ENCODE assay signal across 1 cellular context in the genomic region with DNA sequence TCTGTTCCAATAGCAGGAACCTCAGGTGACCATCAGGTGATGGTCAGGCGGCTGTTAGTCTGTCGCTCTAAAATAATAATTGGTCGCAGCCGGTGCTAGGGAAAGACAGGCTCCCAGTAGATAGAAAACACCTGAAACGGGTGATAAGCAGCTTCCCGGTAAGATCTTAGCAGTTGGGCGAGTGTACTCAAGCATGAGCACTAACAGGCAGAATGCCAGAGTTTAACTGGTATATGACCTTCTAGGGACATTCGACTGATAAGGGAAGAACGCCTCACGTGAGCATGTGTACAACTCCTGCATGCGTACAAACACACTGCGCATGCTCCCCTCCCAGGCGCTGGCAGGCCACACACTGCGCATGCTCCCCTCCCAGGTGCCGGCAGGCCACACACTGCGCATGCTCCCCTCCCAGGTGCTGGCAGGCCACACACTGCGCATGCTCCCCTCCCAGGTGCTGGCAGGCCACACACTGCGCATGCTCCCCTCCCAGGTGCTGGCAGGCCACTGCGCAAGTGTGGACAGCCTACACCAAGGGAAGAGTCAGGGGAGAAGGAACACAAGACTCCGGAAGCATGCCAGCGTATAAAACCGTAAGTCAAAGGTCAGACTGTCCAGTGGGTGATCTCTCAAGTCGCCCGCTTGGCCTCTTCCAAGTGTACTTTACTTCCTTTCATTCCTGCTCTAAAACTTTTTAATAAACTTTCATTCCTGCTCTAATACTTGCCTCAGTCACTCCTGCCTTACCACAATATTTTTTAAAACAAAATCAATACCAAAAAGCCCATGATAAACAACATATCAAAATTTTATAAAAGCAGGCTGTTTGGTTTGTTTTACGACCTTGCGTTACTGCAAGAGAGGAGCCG.
A peak's percentile ranks its signal among the peaks of the same experiment; 100 is the strongest.
TF ChIP-seq lines count a peak whose summit lies in the region.

No MANE protein-coding gene starts in this region.

TF ChIP-seq in HepG2, 621 proteins besides CTCF, POLR2A, EP300 and RAD21 (continued from another document and continues in another):
- TF ChIP-seq, protein P1, sequence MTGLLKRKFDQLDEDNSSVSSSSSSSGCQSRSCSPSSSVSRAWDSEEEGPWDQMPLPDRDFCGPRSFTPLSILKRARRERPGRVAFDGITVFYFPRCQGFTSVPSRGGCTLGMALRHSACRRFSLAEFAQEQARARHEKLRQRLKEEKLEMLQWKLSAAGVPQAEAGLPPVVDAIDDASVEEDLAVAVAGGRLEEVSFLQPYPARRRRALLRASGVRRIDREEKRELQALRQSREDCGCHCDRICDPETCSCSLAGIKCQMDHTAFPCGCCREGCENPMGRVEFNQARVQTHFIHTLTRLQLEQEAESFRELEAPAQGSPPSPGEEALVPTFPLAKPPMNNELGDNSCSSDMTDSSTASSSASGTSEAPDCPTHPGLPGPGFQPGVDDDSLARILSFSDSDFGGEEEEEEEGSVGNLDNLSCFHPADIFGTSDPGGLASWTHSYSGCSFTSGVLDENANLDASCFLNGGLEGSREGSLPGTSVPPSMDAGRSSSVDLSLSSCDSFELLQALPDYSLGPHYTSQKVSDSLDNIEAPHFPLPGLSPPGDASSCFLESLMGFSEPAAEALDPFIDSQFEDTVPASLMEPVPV (CRISPR knock-in tag; IDR thresholded peaks at IDR 0.05): no peak
- TF ChIP-seq, protein P2, sequence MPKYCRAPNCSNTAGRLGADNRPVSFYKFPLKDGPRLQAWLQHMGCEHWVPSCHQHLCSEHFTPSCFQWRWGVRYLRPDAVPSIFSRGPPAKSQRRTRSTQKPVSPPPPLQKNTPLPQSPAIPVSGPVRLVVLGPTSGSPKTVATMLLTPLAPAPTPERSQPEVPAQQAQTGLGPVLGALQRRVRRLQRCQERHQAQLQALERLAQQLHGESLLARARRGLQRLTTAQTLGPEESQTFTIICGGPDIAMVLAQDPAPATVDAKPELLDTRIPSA (CRISPR knock-in tag; IDR thresholded peaks at IDR 0.05; ENCODE audit: borderline replicate concordance): no peak
- no peak for TF ChIP-seq HNRNPK (IDR thresholded peaks at IDR 0.05; ENCODE audit: low read depth, low read length, poor library complexity, severe bottlenecking)
- no peak for TF ChIP-seq HNRNPUL1 (IDR thresholded peaks at IDR 0.05; ENCODE audit: low read depth, low read length)
- no peak for TF ChIP-seq SP5 (CRISPR knock-in tag; IDR thresholded peaks at IDR 0.05; ENCODE audit: borderline replicate concordance, low read depth)
- TF ChIP-seq CBX2 (IDR thresholded peaks at IDR 0.05; ENCODE audit: low read depth, low read length): no peak
- TF ChIP-seq CBX2 (CRISPR knock-in tag; IDR thresholded peaks at IDR 0.05; ENCODE audit: low read depth): no peak
- TF ChIP-seq, protein P3, sequence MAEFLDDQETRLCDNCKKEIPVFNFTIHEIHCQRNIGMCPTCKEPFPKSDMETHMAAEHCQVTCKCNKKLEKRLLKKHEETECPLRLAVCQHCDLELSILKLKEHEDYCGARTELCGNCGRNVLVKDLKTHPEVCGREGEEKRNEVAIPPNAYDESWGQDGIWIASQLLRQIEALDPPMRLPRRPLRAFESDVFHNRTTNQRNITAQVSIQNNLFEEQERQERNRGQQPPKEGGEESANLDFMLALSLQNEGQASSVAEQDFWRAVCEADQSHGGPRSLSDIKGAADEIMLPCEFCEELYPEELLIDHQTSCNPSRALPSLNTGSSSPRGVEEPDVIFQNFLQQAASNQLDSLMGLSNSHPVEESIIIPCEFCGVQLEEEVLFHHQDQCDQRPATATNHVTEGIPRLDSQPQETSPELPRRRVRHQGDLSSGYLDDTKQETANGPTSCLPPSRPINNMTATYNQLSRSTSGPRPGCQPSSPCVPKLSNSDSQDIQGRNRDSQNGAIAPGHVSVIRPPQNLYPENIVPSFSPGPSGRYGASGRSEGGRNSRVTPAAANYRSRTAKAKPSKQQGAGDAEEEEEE (CRISPR knock-in tag; IDR thresholded peaks at IDR 0.05; ENCODE audit: borderline replicate concordance): no peak
- TF ChIP-seq HNRNPH1 (optimal IDR thresholded peaks at IDR 0.05; ENCODE audit: low read depth, low read length): no peak
- TF ChIP-seq MED8 (CRISPR knock-in tag; IDR thresholded peaks at IDR 0.05; ENCODE audit: insufficient replicate concordance): no peak
- TF ChIP-seq KLF11 (CRISPR knock-in tag; IDR thresholded peaks at IDR 0.05): no peak
- TF ChIP-seq, protein P4, sequence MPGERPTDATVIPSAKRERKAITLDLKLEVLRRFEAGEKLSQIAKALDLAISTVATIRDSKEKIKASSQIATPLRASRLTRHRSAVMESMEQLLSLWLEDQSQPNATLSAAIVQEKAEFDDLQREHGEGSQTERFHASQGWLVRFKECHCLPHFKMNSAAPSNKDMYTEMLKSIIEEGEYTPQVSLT (CRISPR knock-in tag; IDR thresholded peaks at IDR 0.05; ENCODE audit: borderline replicate concordance, low read depth): no peak
- TF ChIP-seq, protein P5, sequence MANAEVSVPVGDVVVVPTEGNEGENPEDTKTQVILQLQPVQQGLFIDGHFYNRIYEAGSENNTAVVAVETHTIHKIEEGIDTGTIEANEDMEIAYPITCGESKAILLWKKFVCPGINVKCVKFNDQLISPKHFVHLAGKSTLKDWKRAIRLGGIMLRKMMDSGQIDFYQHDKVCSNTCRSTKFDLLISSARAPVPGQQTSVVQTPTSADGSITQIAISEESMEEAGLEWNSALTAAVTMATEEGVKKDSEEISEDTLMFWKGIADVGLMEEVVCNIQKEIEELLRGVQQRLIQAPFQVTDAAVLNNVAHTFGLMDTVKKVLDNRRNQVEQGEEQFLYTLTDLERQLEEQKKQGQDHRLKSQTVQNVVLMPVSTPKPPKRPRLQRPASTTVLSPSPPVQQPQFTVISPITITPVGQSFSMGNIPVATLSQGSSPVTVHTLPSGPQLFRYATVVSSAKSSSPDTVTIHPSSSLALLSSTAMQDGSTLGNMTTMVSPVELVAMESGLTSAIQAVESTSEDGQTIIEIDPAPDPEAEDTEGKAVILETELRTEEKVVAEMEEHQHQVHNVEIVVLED (CRISPR knock-in tag; IDR thresholded peaks at IDR 0.05; ENCODE audit: borderline replicate concordance): peak; percentile 58; the same call in 1 of the 2 replicates
- peak; percentile 58; the same call in 1 of the 2 replicates for TF ChIP-seq KLF9 (CRISPR knock-in tag; IDR thresholded peaks at IDR 0.05; ENCODE audit: low read depth)
- TF ChIP-seq GATA4 (IDR thresholded peaks at IDR 0.05; ENCODE audit: borderline replicate concordance, low read depth): no peak
- TF ChIP-seq MAFK (conservative IDR thresholded peaks at IDR 0.05 in 1 of 2, IDR thresholded peaks at IDR 0.05 in 1 of 2; ENCODE audit: low read length in 2 of 2): no peak
- no peak for TF ChIP-seq SP4 (CRISPR knock-in tag; IDR thresholded peaks at IDR 0.05)
- 0 out of 2 replicates have a peak, but pooled peaks have one; percentile 12 for TF ChIP-seq KMT2A (CRISPR knock-in tag; IDR thresholded peaks at IDR 0.05)
- TF ChIP-seq, protein P6, sequence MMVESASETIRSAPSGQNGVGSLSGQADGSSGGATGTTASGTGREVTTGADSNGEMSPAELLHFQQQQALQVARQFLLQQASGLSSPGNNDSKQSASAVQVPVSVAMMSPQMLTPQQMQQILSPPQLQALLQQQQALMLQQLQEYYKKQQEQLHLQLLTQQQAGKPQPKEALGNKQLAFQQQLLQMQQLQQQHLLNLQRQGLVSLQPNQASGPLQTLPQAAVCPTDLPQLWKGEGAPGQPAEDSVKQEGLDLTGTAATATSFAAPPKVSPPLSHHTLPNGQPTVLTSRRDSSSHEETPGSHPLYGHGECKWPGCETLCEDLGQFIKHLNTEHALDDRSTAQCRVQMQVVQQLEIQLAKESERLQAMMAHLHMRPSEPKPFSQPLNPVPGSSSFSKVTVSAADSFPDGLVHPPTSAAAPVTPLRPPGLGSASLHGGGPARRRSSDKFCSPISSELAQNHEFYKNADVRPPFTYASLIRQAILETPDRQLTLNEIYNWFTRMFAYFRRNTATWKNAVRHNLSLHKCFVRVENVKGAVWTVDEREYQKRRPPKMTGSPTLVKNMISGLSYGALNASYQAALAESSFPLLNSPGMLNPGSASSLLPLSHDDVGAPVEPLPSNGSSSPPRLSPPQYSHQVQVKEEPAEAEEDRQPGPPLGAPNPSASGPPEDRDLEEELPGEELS (CRISPR knock-in tag; IDR thresholded peaks at IDR 0.05): peak; percentile 40; the same call in 1 of the 2 replicates
- TF ChIP-seq CCAR2 (optimal IDR thresholded peaks at IDR 0.05; ENCODE audit: low read depth, low read length): no peak
- TF ChIP-seq NRL (CRISPR knock-in tag; IDR thresholded peaks at IDR 0.05; ENCODE audit: borderline replicate concordance): no peak
- TF ChIP-seq EEA1 (CRISPR knock-in tag; IDR thresholded peaks at IDR 0.05; ENCODE audit: borderline replicate concordance): no peak
- TF ChIP-seq, protein P7, sequence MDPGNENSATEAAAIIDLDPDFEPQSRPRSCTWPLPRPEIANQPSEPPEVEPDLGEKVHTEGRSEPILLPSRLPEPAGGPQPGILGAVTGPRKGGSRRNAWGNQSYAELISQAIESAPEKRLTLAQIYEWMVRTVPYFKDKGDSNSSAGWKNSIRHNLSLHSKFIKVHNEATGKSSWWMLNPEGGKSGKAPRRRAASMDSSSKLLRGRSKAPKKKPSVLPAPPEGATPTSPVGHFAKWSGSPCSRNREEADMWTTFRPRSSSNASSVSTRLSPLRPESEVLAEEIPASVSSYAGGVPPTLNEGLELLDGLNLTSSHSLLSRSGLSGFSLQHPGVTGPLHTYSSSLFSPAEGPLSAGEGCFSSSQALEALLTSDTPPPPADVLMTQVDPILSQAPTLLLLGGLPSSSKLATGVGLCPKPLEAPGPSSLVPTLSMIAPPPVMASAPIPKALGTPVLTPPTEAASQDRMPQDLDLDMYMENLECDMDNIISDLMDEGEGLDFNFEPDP (CRISPR knock-in tag; conservative IDR thresholded peaks at IDR 0.05): no peak
- no peak for TF ChIP-seq NFE2 (CRISPR knock-in tag; IDR thresholded peaks at IDR 0.05)
- TF ChIP-seq, protein P8, sequence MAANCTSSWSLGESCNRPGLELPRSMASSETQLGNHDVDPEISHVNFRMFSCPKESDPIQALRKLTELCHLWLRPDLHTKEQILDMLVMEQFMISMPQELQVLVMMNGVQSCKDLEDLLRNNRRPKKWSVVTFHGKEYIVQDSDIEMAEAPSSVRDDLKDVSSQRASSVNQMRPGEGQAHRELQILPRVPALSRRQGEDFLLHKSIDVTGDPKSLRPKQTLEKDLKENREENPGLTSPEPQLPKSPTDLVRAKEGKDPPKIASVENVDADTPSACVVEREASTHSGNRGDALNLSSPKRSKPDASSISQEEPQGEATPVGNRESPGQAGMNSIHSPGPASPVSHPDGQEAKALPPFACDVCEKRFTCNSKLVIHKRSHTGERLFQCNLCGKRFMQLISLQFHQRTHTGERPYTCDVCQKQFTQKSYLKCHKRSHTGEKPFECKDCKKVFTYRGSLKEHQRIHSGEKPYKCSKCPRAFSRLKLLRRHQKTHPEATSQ (CRISPR knock-in tag; IDR thresholded peaks at IDR 0.05; ENCODE audit: borderline replicate concordance): no peak
- no peak for TF ChIP-seq SCMH1 (CRISPR knock-in tag; IDR thresholded peaks at IDR 0.05; ENCODE audit: borderline replicate concordance)
- no peak for TF ChIP-seq MZF1 (CRISPR knock-in tag; IDR thresholded peaks at IDR 0.05; ENCODE audit: borderline replicate concordance)
- TF ChIP-seq, protein P9, sequence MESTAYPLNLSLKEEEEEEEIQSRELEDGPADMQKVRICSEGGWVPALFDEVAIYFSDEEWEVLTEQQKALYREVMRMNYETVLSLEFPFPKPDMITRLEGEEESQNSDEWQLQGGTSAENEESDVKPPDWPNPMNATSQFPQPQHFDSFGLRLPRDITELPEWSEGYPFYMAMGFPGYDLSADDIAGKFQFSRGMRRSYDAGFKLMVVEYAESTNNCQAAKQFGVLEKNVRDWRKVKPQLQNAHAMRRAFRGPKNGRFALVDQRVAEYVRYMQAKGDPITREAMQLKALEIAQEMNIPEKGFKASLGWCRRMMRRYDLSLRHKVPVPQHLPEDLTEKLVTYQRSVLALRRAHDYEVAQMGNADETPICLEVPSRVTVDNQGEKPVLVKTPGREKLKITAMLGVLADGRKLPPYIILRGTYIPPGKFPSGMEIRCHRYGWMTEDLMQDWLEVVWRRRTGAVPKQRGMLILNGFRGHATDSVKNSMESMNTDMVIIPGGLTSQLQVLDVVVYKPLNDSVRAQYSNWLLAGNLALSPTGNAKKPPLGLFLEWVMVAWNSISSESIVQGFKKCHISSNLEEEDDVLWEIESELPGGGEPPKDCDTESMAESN (CRISPR knock-in tag; conservative IDR thresholded peaks at IDR 0.05): no peak
- TF ChIP-seq SRSF9 (IDR thresholded peaks at IDR 0.05; ENCODE audit: borderline replicate concordance, insufficient read depth, low read depth, low read length, poor library complexity, severe bottlenecking): no peak
- TF ChIP-seq ZNF841 (CRISPR knock-in tag; IDR thresholded peaks at IDR 0.05; ENCODE audit: borderline replicate concordance): no peak
- no peak for TF ChIP-seq ZNF326 (CRISPR knock-in tag; IDR thresholded peaks at IDR 0.05; ENCODE audit: borderline replicate concordance)
- TF ChIP-seq, protein P10, sequence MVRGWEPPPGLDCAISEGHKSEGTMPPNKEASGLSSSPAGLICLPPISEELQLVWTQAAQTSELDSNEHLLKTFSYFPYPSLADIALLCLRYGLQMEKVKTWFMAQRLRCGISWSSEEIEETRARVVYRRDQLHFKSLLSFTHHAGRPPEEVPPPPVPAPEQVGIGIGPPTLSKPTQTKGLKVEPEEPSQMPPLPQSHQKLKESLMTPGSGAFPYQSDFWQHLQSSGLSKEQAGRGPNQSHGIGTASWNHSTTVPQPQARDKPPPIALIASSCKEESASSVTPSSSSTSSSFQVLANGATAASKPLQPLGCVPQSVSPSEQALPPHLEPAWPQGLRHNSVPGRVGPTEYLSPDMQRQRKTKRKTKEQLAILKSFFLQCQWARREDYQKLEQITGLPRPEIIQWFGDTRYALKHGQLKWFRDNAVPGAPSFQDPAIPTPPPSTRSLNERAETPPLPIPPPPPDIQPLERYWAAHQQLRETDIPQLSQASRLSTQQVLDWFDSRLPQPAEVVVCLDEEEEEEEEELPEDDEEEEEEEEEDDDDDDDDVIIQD (CRISPR knock-in tag; IDR thresholded peaks at IDR 0.05; ENCODE audit: low read depth): no peak
- no peak for TF ChIP-seq TOE1 (CRISPR knock-in tag; IDR thresholded peaks at IDR 0.05)
- no peak for TF ChIP-seq RNF2 (conservative IDR thresholded peaks at IDR 0.05; ENCODE audit: low read depth)
- peak; percentile 52 for TF ChIP-seq ELF3 (CRISPR knock-in tag; IDR thresholded peaks at IDR 0.05)
- TF ChIP-seq GFI1 (CRISPR knock-in tag; IDR thresholded peaks at IDR 0.05; ENCODE audit: borderline replicate concordance): no peak
- TF ChIP-seq, protein P11, sequence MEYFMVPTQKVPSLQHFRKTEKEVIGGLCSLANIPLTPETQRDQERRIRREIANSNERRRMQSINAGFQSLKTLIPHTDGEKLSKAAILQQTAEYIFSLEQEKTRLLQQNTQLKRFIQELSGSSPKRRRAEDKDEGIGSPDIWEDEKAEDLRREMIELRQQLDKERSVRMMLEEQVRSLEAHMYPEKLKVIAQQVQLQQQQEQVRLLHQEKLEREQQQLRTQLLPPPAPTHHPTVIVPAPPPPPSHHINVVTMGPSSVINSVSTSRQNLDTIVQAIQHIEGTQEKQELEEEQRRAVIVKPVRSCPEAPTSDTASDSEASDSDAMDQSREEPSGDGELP (IDR thresholded peaks at IDR 0.05; ENCODE audit: borderline replicate concordance, low read depth): peak; percentile 73; the same call in 1 of the 2 replicates
- no peak for TF ChIP-seq LCORL (IDR thresholded peaks at IDR 0.05)
- peak; percentile 66 for TF ChIP-seq LCORL (CRISPR knock-in tag; IDR thresholded peaks at IDR 0.05)
- TF ChIP-seq ARNTL (CRISPR knock-in tag; IDR thresholded peaks at IDR 0.05): 0 out of 2 replicates have a peak, but pooled peaks have one; percentile 32
- TF ChIP-seq ZNF510 (CRISPR knock-in tag; IDR thresholded peaks at IDR 0.05; ENCODE audit: low read depth): no peak
- TF ChIP-seq PHF5A (CRISPR knock-in tag; IDR thresholded peaks at IDR 0.05; ENCODE audit: low read depth, unreplicated experiment): no peak
- TF ChIP-seq BRCA1 (CRISPR knock-in tag; IDR thresholded peaks at IDR 0.05): no peak
- TF ChIP-seq TEAD2 (CRISPR knock-in tag; IDR thresholded peaks at IDR 0.05): no peak
- peak; percentile 84 for TF ChIP-seq TAF1 (CRISPR knock-in tag; IDR thresholded peaks at IDR 0.05)
- no peak for TF ChIP-seq ZNF790 (CRISPR knock-in tag; IDR thresholded peaks at IDR 0.05; ENCODE audit: borderline replicate concordance)
